In genomic region chr14:65604946-65605345, GRCh38 we compare ENCODE assay signal across 15 cellular contexts.
A peak's percentile ranks its signal among the peaks of the same experiment; 100 is the strongest.
DNase-seq lines count a peak whose midpoint lies in the region; ATAC-seq, FAIRE-seq and TF ChIP-seq lines count a peak whose summit lies in the region.
"Had no signal": no experiment of that assay in that cellular context is flagged by ENCODE, and none has a peak within 500 bp of the region (broad histone marks: within the 10 kb centered on the region; RNA-seq: fewer than 3 reads in every experiment).

No MANE protein-coding gene starts in this region.

- H3K27me3 Mint-ChIP-seq in mesothelial cell of epicardium (ENCODE audit: low read depth), result no peaks in the 10 kb centered on the region
- H3K27me3 Mint-ChIP-seq: CD4-positive, CD25-positive, alpha-beta regulatory T cell had no signal

- peaks cover 7% of the 10 kb centered on the region for H3K4me1 ChIP-seq in RWPE2 (ENCODE audit: insufficient read depth, poor library complexity, severe bottlenecking)
- H3K4me1 ChIP-seq: Peyer's patch had no signal

- peak; percentile 23 for FAIRE-seq in H54 (lab: Jason Lieb, UNC)
- no peak for FAIRE-seq in frontal cortex (lab: Jason Lieb, UNC)

- H3K27me3 ChIP-seq in AG04450 (ENCODE audit: control insufficient read depth, insufficient read depth, low read length) (no peaks in the 10 kb centered on the region), RWPE2 (ENCODE audit: insufficient read depth, poor library complexity, severe bottlenecking) (no peaks in the 10 kb centered on the region)
- H3K27me3 ChIP-seq: brain microvascular endothelial cell, Peyer's patch had no signal

- no peak overlapping the region for H3K27ac Mint-ChIP-seq in mesothelial cell of epicardium
- H3K27ac Mint-ChIP-seq: activated CD8-positive, alpha-beta T cell treated with anti-CD3 and anti-CD28 coated beads, Interleukin-2, amount 10 ng/mL, durations not matched to agents 7 days and 5 days; CD4-positive, CD25-positive, alpha-beta regulatory T cell; endodermal cell had no signal

- TF ChIP-seq POLR2A in H54 (IDR thresholded peaks at IDR 0.05; ENCODE audit: low read depth, low read length), result no peak

- no peaks in the 10 kb centered on the region for H3K36me3 ChIP-seq in RWPE2 (ENCODE audit: low read depth)
- H3K36me3 ChIP-seq: brain microvascular endothelial cell, Peyer's patch had no signal

- no peaks in the 10 kb centered on the region for H3K9me3 Mint-ChIP-seq in mesothelial cell of epicardium
- H3K9me3 Mint-ChIP-seq: endodermal cell had no signal

- POLR2A ChIA-PET in AG04450 (lab: Yijun Ruan, JAX), result no interaction called here

- ATAC-seq in RWPE2 (ENCODE audit: low read depth) (peak; percentile 40; the same call in 1 of the 3 replicates), GM18520 (IDR thresholded peaks at IDR 0.05; ENCODE audit: unreplicated experiment) (no peak)
- ATAC-seq: activated CD8-positive, alpha-beta T cell treated with anti-CD3 and anti-CD28 coated beads, Interleukin-2, amount 10 ng/mL, durations not matched to agents 7 days and 5 days had no signal

- H3K36me3 Mint-ChIP-seq in mesothelial cell of epicardium, result no peaks in the 10 kb centered on the region

- no peaks in the 10 kb centered on the region for H3K9me3 ChIP-seq in AG04450 (ENCODE audit: control insufficient read depth, insufficient read depth, low read length)
- no peaks in the 10 kb centered on the region for H3K9me3 ChIP-seq in RWPE2 (ENCODE audit: severe bottlenecking)
- H3K9me3 ChIP-seq: Peyer's patch had no signal

- DNase-seq in AG04450 (ENCODE audit: low read depth, low spot score) (no peak), H54 (ENCODE audit: insufficient read length, low spot score) (no peak), RWPE2 (ENCODE audit: low spot score) (no peak), fibroblast of villous mesenchyme (ENCODE audit: low read depth) (no peak), mesothelial cell of epicardium (ENCODE audit: low spot score in 2 of 2, unreplicated experiment in 2 of 2) (no peak), caudate nucleus (lab: John Stamatoyannopoulos, UW) (no peak), frontal cortex (ENCODE audit: low spot score in 2 of 2) (no peak)
- DNase-seq: activated CD8-positive, alpha-beta T cell treated with anti-CD3 and anti-CD28 coated beads, Interleukin-2, amount 10 ng/mL, durations not matched to agents 7 days and 5 days; activated gamma-delta T cell; brain microvascular endothelial cell; endodermal cell; NCI-H2171 treated with DMSO at 0.1 percent for 48 hours; Peyer's patch had no signal

- no peak overlapping the region for H3K4me3 Mint-ChIP-seq in mesothelial cell of epicardium
- H3K4me3 Mint-ChIP-seq: activated CD8-positive, alpha-beta T cell treated with anti-CD3 and anti-CD28 coated beads, Interleukin-2, amount 10 ng/mL, durations not matched to agents 7 days and 5 days; CD4-positive, CD25-positive, alpha-beta regulatory T cell; endodermal cell had no signal

- H3K27ac ChIP-seq in AG04450 (ENCODE audit: low read depth, low read length) (no peak overlapping the region), RWPE2 (ENCODE audit: poor library complexity, severe bottlenecking) (no peak overlapping the region), caudate nucleus (ENCODE audit: low read depth, low read length) (no peak overlapping the region)
- H3K27ac ChIP-seq: brain microvascular endothelial cell, Peyer's patch had no signal

- TF ChIP-seq CTCF in AG04450 (IDR thresholded peaks at IDR 0.05; ENCODE audit: low read depth, low read length), result peak; percentile 37
- TF ChIP-seq CTCF in RWPE2 (IDR thresholded peaks at IDR 0.05; ENCODE audit: poor library complexity, severe bottlenecking), result peak; percentile 68
- TF ChIP-seq CTCF in fibroblast of villous mesenchyme (IDR thresholded peaks at IDR 0.05; ENCODE audit: insufficient read depth, low read depth, low read length), result peak; percentile 17
- no peak for TF ChIP-seq CTCF in mesothelial cell of epicardium (IDR thresholded peaks at IDR 0.05; ENCODE audit: unreplicated experiment)

- H3K4me1 Mint-ChIP-seq in mesothelial cell of epicardium, result peaks cover 3% of the 10 kb centered on the region

- H3K4me3 ChIP-seq in AG04450 (ENCODE audit: low read depth, low read length) (no peak overlapping the region), RWPE2 (ENCODE audit: severe bottlenecking) (no peak overlapping the region), fibroblast of villous mesenchyme (ENCODE audit: low read depth, low read length) (no peak overlapping the region)
- H3K4me3 ChIP-seq: Peyer's patch had no signal

- CTCF ChIA-PET in AG04450 (lab: Charles Lee), result no interaction called here
